1 cellular context compared by ENCODE assay signal in genomic region chr20:48394415-48395081, GRCh38.
A peak's percentile ranks its signal among the peaks of the same experiment; 100 is the strongest.
TF ChIP-seq lines count a peak whose summit lies in the region.

No MANE protein-coding gene starts in this region.

TF ChIP-seq in HepG2, 621 proteins besides CTCF, POLR2A, EP300 and RAD21 (continued from another document and continues in another):
- TF ChIP-seq, protein P1, sequence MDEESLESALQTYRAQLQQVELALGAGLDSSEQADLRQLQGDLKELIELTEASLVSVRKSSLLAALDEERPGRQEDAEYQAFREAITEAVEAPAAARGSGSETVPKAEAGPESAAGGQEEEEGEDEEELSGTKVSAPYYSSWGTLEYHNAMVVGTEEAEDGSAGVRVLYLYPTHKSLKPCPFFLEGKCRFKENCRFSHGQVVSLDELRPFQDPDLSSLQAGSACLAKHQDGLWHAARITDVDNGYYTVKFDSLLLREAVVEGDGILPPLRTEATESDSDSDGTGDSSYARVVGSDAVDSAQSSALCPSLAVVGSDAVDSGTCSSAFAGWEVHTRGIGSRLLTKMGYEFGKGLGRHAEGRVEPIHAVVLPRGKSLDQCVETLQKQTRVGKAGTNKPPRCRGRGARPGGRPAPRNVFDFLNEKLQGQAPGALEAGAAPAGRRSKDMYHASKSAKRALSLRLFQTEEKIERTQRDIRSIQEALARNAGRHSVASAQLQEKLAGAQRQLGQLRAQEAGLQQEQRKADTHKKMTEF (CRISPR knock-in tag; IDR thresholded peaks at IDR 0.05): no peak
- TF ChIP-seq BORCS8-MEF2B (CRISPR knock-in tag; IDR thresholded peaks at IDR 0.05) (no peak), KDM5B (CRISPR knock-in tag; IDR thresholded peaks at IDR 0.05; ENCODE audit: borderline replicate concordance) (peak; percentile 38; the same call in 1 of the 2 replicates), ZNF614 (CRISPR knock-in tag; IDR thresholded peaks at IDR 0.05; ENCODE audit: borderline replicate concordance) (peak; percentile 71; the same call in 1 of the 2 replicates), ZNF143 (CRISPR knock-in tag; IDR thresholded peaks at IDR 0.05) (no peak), ZNF446 (CRISPR knock-in tag; IDR thresholded peaks at IDR 0.05) (no peak), JDP2 (CRISPR knock-in tag; IDR thresholded peaks at IDR 0.05; ENCODE audit: borderline replicate concordance) (no peak), RXRB (CRISPR knock-in tag; IDR thresholded peaks at IDR 0.05; ENCODE audit: borderline replicate concordance) (peak; percentile 98), KAT8 (CRISPR knock-in tag; IDR thresholded peaks at IDR 0.05) (no peak), CREBL2 (CRISPR knock-in tag; IDR thresholded peaks at IDR 0.05; ENCODE audit: borderline replicate concordance) (no peak), ZNF251 (CRISPR knock-in tag; IDR thresholded peaks at IDR 0.05) (no peak), CCDC6 (CRISPR knock-in tag; IDR thresholded peaks at IDR 0.05) (no peak), U2AF1 (optimal IDR thresholded peaks at IDR 0.05; ENCODE audit: low read depth, low read length) (no peak), ZFP1 (CRISPR knock-in tag; IDR thresholded peaks at IDR 0.05) (no peak), CCAR2 (optimal IDR thresholded peaks at IDR 0.05; ENCODE audit: low read depth, low read length) (no peak), SP4 (CRISPR knock-in tag; IDR thresholded peaks at IDR 0.05) (peak; percentile 65; the same call in 1 of the 2 replicates), TBX3 (IDR thresholded peaks at IDR 0.05; ENCODE audit: borderline replicate concordance) (peak; percentile 71; the same call in 1 of the 2 replicates), PAWR (CRISPR knock-in tag; IDR thresholded peaks at IDR 0.05; ENCODE audit: borderline replicate concordance) (no peak), SIN3A (IDR thresholded peaks at IDR 0.05; ENCODE audit: borderline replicate concordance, low read depth, low read length) (no peak), ZNF672 (CRISPR knock-in tag; IDR thresholded peaks at IDR 0.05) (no peak), ZSCAN5A (CRISPR knock-in tag; IDR thresholded peaks at IDR 0.05; ENCODE audit: borderline replicate concordance) (no peak), GATAD1 (CRISPR knock-in tag; IDR thresholded peaks at IDR 0.05) (no peak), NKX3-1 (CRISPR knock-in tag; IDR thresholded peaks at IDR 0.05) (no peak), ZNF407 (CRISPR knock-in tag; IDR thresholded peaks at IDR 0.05; ENCODE audit: not compliant biosample characterization) (no peak), HOXA3 (CRISPR knock-in tag; IDR thresholded peaks at IDR 0.05) (peak; percentile 78), MYC (CRISPR knock-in tag; IDR thresholded peaks at IDR 0.05; ENCODE audit: borderline replicate concordance) (no peak), ZNF234 (CRISPR knock-in tag; conservative IDR thresholded peaks at IDR 0.05) (no peak), ZNF282 (IDR thresholded peaks at IDR 0.05; ENCODE audit: partially characterized antibody) (no peak), DR1 (CRISPR knock-in tag; IDR thresholded peaks at IDR 0.05) (no peak), MAZ (IDR thresholded peaks at IDR 0.05; ENCODE audit: borderline replicate concordance, low read depth, low read length) (no peak), MAZ (CRISPR knock-in tag; IDR thresholded peaks at IDR 0.05; ENCODE audit: low read depth) (0 out of 2 replicates have a peak, but pooled peaks have one; percentile 34), BHLHE40 (IDR thresholded peaks at IDR 0.05; ENCODE audit: low read length) (peak; percentile 64), BCL6 (CRISPR knock-in tag; IDR thresholded peaks at IDR 0.05) (peak; percentile 80), TBL1XR1 (IDR thresholded peaks at IDR 0.05; ENCODE audit: borderline replicate concordance, low read length, partially characterized antibody) (no peak), ZNF776 (CRISPR knock-in tag; IDR thresholded peaks at IDR 0.05) (peak; percentile 48; the same call in 1 of the 2 replicates), MAFK (conservative IDR thresholded peaks at IDR 0.05 in 1 of 2, IDR thresholded peaks at IDR 0.05 in 1 of 2; ENCODE audit: low read length in 2 of 2) (no peak), TAF15 (IDR thresholded peaks at IDR 0.05; ENCODE audit: low read depth, low read length, poor library complexity, severe bottlenecking) (no peak), RFX5 (IDR thresholded peaks at IDR 0.05; ENCODE audit: low read depth, low read length) (peak; percentile 19; the same call in 1 of the 2 replicates), EED (CRISPR knock-in tag; IDR thresholded peaks at IDR 0.05) (no peak)
- TF ChIP-seq, protein P2, sequence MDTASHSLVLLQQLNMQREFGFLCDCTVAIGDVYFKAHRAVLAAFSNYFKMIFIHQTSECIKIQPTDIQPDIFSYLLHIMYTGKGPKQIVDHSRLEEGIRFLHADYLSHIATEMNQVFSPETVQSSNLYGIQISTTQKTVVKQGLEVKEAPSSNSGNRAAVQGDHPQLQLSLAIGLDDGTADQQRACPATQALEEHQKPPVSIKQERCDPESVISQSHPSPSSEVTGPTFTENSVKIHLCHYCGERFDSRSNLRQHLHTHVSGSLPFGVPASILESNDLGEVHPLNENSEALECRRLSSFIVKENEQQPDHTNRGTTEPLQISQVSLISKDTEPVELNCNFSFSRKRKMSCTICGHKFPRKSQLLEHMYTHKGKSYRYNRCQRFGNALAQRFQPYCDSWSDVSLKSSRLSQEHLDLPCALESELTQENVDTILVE (CRISPR knock-in tag; IDR thresholded peaks at IDR 0.05): peak; percentile 56; the same call in 1 of the 2 replicates
- TF ChIP-seq, protein P3, sequence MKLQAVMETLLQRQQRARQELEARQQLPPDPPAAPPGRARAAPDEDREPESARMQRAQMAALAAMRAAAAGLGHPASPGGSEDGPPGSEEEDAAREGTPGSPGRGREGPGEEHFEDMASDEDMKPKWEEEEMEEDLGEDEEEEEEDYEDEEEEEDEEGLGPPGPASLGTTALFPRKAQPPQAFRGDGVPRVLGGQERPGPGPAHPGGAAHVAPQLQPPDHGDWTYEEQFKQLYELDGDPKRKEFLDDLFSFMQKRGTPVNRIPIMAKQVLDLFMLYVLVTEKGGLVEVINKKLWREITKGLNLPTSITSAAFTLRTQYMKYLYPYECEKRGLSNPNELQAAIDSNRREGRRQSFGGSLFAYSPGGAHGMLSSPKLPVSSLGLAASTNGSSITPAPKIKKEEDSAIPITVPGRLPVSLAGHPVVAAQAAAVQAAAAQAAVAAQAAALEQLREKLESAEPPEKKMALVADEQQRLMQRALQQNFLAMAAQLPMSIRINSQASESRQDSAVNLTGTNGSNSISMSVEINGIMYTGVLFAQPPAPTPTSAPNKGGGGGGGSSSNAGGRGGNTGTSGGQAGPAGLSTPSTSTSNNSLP (IDR thresholded peaks at IDR 0.05; ENCODE audit: low read depth, low read length): no peak; the same call in 1 of the 2 replicates
- TF ChIP-seq, protein P4, sequence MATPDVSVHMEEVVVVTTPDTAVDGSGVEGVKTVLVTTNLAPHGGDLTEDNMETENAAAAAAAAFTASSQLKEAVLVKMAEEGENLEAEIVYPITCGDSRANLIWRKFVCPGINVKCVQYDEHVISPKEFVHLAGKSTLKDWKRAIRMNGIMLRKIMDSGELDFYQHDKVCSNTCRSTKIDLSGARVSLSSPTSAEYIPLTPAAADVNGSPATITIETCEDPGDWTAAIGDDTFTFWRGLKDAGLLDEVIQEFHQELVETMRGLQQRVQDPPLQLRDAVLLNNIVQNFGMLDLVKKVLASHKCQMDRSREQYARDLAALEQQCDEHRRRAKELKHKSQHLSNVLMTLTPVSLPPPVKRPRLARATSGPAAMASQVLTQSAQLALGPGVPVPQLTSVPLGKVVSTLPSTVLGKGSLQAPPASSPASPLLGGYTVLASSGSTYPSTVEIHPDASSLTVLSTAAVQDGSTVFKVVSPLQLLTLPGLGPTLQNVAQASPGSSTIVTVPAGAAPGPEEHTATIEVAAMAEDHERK (CRISPR knock-in tag; IDR thresholded peaks at IDR 0.05; ENCODE audit: low read depth): no peak
- TF ChIP-seq, protein P5, sequence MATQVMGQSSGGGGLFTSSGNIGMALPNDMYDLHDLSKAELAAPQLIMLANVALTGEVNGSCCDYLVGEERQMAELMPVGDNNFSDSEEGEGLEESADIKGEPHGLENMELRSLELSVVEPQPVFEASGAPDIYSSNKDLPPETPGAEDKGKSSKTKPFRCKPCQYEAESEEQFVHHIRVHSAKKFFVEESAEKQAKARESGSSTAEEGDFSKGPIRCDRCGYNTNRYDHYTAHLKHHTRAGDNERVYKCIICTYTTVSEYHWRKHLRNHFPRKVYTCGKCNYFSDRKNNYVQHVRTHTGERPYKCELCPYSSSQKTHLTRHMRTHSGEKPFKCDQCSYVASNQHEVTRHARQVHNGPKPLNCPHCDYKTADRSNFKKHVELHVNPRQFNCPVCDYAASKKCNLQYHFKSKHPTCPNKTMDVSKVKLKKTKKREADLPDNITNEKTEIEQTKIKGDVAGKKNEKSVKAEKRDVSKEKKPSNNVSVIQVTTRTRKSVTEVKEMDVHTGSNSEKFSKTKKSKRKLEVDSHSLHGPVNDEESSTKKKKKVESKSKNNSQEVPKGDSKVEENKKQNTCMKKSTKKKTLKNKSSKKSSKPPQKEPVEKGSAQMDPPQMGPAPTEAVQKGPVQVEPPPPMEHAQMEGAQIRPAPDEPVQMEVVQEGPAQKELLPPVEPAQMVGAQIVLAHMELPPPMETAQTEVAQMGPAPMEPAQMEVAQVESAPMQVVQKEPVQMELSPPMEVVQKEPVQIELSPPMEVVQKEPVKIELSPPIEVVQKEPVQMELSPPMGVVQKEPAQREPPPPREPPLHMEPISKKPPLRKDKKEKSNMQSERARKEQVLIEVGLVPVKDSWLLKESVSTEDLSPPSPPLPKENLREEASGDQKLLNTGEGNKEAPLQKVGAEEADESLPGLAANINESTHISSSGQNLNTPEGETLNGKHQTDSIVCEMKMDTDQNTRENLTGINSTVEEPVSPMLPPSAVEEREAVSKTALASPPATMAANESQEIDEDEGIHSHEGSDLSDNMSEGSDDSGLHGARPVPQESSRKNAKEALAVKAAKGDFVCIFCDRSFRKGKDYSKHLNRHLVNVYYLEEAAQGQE (IDR thresholded peaks at IDR 0.05; ENCODE audit: borderline replicate concordance in 1 of 2, low read depth in 1 of 2, low read length in 2 of 2): no peak
- TF ChIP-seq, protein P6, sequence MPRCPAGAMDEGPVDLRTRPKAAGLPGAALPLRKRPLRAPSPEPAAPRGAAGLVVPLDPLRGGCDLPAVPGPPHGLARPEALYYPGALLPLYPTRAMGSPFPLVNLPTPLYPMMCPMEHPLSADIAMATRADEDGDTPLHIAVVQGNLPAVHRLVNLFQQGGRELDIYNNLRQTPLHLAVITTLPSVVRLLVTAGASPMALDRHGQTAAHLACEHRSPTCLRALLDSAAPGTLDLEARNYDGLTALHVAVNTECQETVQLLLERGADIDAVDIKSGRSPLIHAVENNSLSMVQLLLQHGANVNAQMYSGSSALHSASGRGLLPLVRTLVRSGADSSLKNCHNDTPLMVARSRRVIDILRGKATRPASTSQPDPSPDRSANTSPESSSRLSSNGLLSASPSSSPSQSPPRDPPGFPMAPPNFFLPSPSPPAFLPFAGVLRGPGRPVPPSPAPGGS (CRISPR knock-in tag; IDR thresholded peaks at IDR 0.05): no peak
